In genomic region chr15:67018026-67018425, GRCh38 we compare ENCODE assay signal across 26 cellular contexts. TPM values are rescaled to one million over a fixed set of nuclear protein-coding genes. Genes with fewer than 3 reads are reported as not detected.
DNase-seq lines count a peak whose midpoint lies in the region; FAIRE-seq and TF ChIP-seq lines count a peak whose summit lies in the region.
"Had no signal": no experiment of that assay in that cellular context is flagged by ENCODE, and none has a peak within 500 bp of the region (broad histone marks: within the 10 kb centered on the region; RNA-seq: fewer than 3 reads in every experiment).

No MANE protein-coding gene starts in this region.

- peak overlapping the region; percentile 7 to 83 (median 77); a peak in 21 of 22 replicates for H3K27ac ChIP-seq in BLaER1 treated with 17β-estradiol and CSF1 and Interleukin-3, amounts not matched to agents 10 nM and 100 nM
- 0 out of 2 replicates have a peak overlapping the region, but pooled peaks have one; percentile 17 for H3K27ac ChIP-seq in HL-60 (replicated peaks)
- no peak overlapping the region for H3K27ac ChIP-seq in astrocyte (ENCODE audit: low read depth, low read length)
- H3K27ac ChIP-seq: ascending aorta, coronary artery, right lobe of liver, upper lobe of left lung had no signal

- TF ChIP-seq CTCF in HL-60 (IDR thresholded peaks at IDR 0.05; ENCODE audit: insufficient read depth, low read length) (no peak), astrocyte (IDR thresholded peaks at IDR 0.05; ENCODE audit: insufficient read depth, low read depth, low read length) (no peak), nephron (IDR thresholded peaks at IDR 0.05; ENCODE audit: unreplicated experiment in 3 of 3) (no peak)

- peaks cover 39 to 97% (median 93%) of the 10 kb centered on the region in 10 experiments for H3K4me1 ChIP-seq in BLaER1 treated with 17β-estradiol and CSF1 and Interleukin-3, amounts not matched to agents 10 nM and 100 nM
- H3K4me1 ChIP-seq in astrocyte (ENCODE audit: insufficient read depth, low read length), result peaks cover 10% of the 10 kb centered on the region

- H3K4me2 ChIP-seq in BLaER1 treated with 17β-estradiol and CSF1 and Interleukin-3, amounts not matched to agents 10 nM and 100 nM, result peak overlapping the region; percentile 12 to 91 (median 76); a peak in 21 of 22 replicates
- no peak overlapping the region for H3K4me2 ChIP-seq in astrocyte (ENCODE audit: low read length)

- peak overlapping the region; percentile 2 to 66 (median 57); a peak in 17 of 22 replicates for H3K9ac ChIP-seq in BLaER1 treated with 17β-estradiol and CSF1 and Interleukin-3, amounts not matched to agents 10 nM and 100 nM
- H3K9ac ChIP-seq in astrocyte (ENCODE audit: low read length), result no peak overlapping the region

- FAIRE-seq in astrocyte (lab: Jason Lieb, UNC), result no peak
- FAIRE-seq: GM12892, TTC549 had no signal

- no peaks in the 10 kb centered on the region for H4K20me1 ChIP-seq in BLaER1 treated with 17β-estradiol and CSF1 and Interleukin-3, amounts not matched to agents 10 nM and 100 nM
- no peaks in the 10 kb centered on the region for H4K20me1 ChIP-seq in astrocyte (ENCODE audit: insufficient read depth, low read length)

- no peaks in the 10 kb centered on the region for H3K36me3 Mint-ChIP-seq in astrocyte (ENCODE audit: low read depth, unreplicated experiment)
- H3K36me3 Mint-ChIP-seq in nephron (ENCODE audit: low read depth), result no peaks in the 10 kb centered on the region
- H3K36me3 Mint-ChIP-seq in activated T-cell treated with anti-CD3 and anti-CD28 coated beads, Interleukin-2, amount 50 U/mL, for 24 hours (ENCODE audit: low read depth), result no peaks in the 10 kb centered on the region
- H3K36me3 Mint-ChIP-seq: activated naive CD4-positive, alpha-beta T cell treated with anti-CD3 and anti-CD28 coated beads, Interleukin-2, amount 50 U/mL, for 72 hours had no signal

- H3K4me1 Mint-ChIP-seq in astrocyte (ENCODE audit: low read depth, unreplicated experiment) (peaks cover 9% of the 10 kb centered on the region), nephron (peaks cover 40% of the 10 kb centered on the region)
- H3K4me1 Mint-ChIP-seq in activated T-cell treated with anti-CD3 and anti-CD28 coated beads, Interleukin-2, amount 50 U/mL, for 24 hours (ENCODE audit: low read depth), result peaks cover 9% of the 10 kb centered on the region

- H3K4me3 Mint-ChIP-seq in astrocyte (ENCODE audit: unreplicated experiment) (peak overlapping the region; percentile 7), nephron (peak overlapping the region in 2 of 3 experiments; percentile 31 to 52)
- no peak overlapping the region for H3K4me3 Mint-ChIP-seq in activated T-cell treated with anti-CD3 and anti-CD28 coated beads, Interleukin-2, amount 50 U/mL, for 24 hours
- H3K4me3 Mint-ChIP-seq: activated CD4-positive, alpha-beta memory T cell treated with anti-CD3 and anti-CD28 coated beads, Interleukin-2, amount 10 ng/mL, durations not matched to agents 7 days and 5 days; effector memory CD8-positive, alpha-beta T cell had no signal

- H3K27me3 Mint-ChIP-seq in astrocyte (ENCODE audit: low read depth, unreplicated experiment) (peaks cover 10% of the 10 kb centered on the region), nephron (ENCODE audit: low read depth) (peaks cover 7% of the 10 kb centered on the region)
- no peaks in the 10 kb centered on the region for H3K27me3 Mint-ChIP-seq in activated T-cell treated with anti-CD3 and anti-CD28 coated beads, Interleukin-2, amount 50 U/mL, for 24 hours
- H3K27me3 Mint-ChIP-seq: effector memory CD8-positive, alpha-beta T cell had no signal

- H3K9me3 ChIP-seq in BLaER1 treated with 17β-estradiol and CSF1 and Interleukin-3, amounts not matched to agents 10 nM and 100 nM (replicated peaks in 1 of 11), result no peaks in the 10 kb centered on the region
- H3K9me3 ChIP-seq in astrocyte (ENCODE audit: insufficient read depth, low read depth, low read length), result no peaks in the 10 kb centered on the region
- H3K9me3 ChIP-seq: ascending aorta, right lobe of liver, upper lobe of left lung had no signal

- H3K27me3 ChIP-seq in BLaER1 treated with 17β-estradiol and CSF1 and Interleukin-3, amounts not matched to agents 10 nM and 100 nM, result no peaks in the 10 kb centered on the region
- H3K27me3 ChIP-seq in HL-60 (ENCODE audit: insufficient read depth, poor library complexity, severe bottlenecking) (no peaks in the 10 kb centered on the region), astrocyte (ENCODE audit: insufficient read depth, low read length) (no peaks in the 10 kb centered on the region)
- H3K27me3 ChIP-seq: ascending aorta, right lobe of liver, upper lobe of left lung had no signal

- DNase-seq in HL-60 (ENCODE audit: low read depth in 1 of 2, low spot score in 1 of 2), result no peak
- DNase-seq in astrocyte (ENCODE audit: low read depth), result no peak
- no peak for DNase-seq in activated T-cell treated with anti-CD3 and anti-CD28 coated beads, Interleukin-2, amount 50 U/mL, for 24 hours
- DNase-seq in NCI-H1694 (lab: John Stamatoyannopoulos, UW), result no peak
- DNase-seq in stimulated activated CD4-positive, alpha-beta T cell treated with anti-CD3 and anti-CD28 coated beads, Interleukin-15, amount 100 ng/mL, for 24 hours, result no peak
- no peak for DNase-seq in superior temporal gyrus (ENCODE audit: extremely low spot score)
- DNase-seq: activated CD4-positive, alpha-beta memory T cell treated with anti-CD3 and anti-CD28 coated beads, Interleukin-2, amount 10 ng/mL, durations not matched to agents 7 days and 5 days; DMS53; effector memory CD8-positive, alpha-beta T cell; erythroblast; HCEC 1CT; NCI-H1436 treated with DMSO at 0.1 percent for 48 hours; NCI-H345; nucleus accumbens; right lobe of liver; stimulated activated CD4-positive, alpha-beta T cell treated with anti-CD3 and anti-CD28 coated beads, Interleukin-12 subunit alpha, Interleukin-12 subunit beta, amount 100 ng/mL, for 4 hours; stimulated activated CD4-positive, alpha-beta T cell treated with anti-CD3 and anti-CD28 coated beads, Interleukin-4, amount 100 ng/mL, for 1 hour; upper lobe of left lung had no signal

- H3K9me3 Mint-ChIP-seq in astrocyte (ENCODE audit: unreplicated experiment), result peaks cover 2% of the 10 kb centered on the region
- H3K9me3 Mint-ChIP-seq in nephron, result no peaks in the 10 kb centered on the region
- H3K9me3 Mint-ChIP-seq in activated T-cell treated with anti-CD3 and anti-CD28 coated beads, Interleukin-2, amount 50 U/mL, for 24 hours, result no peaks in the 10 kb centered on the region
- H3K9me3 Mint-ChIP-seq: activated CD4-positive, alpha-beta memory T cell treated with anti-CD3 and anti-CD28 coated beads, Interleukin-2, amount 10 ng/mL, durations not matched to agents 7 days and 5 days; activated naive CD4-positive, alpha-beta T cell treated with anti-CD3 and anti-CD28 coated beads, Interleukin-2, amount 50 U/mL, for 72 hours; effector memory CD8-positive, alpha-beta T cell had no signal

- no peak overlapping the region for H3K27ac Mint-ChIP-seq in astrocyte (ENCODE audit: unreplicated experiment)
- peak overlapping the region; percentile 10 to 77 (median 37) for H3K27ac Mint-ChIP-seq in nephron
- no peak overlapping the region for H3K27ac Mint-ChIP-seq in activated T-cell treated with anti-CD3 and anti-CD28 coated beads, Interleukin-2, amount 50 U/mL, for 24 hours
- H3K27ac Mint-ChIP-seq: activated CD4-positive, alpha-beta memory T cell treated with anti-CD3 and anti-CD28 coated beads, Interleukin-2, amount 10 ng/mL, durations not matched to agents 7 days and 5 days; activated naive CD4-positive, alpha-beta T cell treated with anti-CD3 and anti-CD28 coated beads, Interleukin-2, amount 50 U/mL, for 72 hours; progenitor cell of endocrine pancreas had no signal

- no peaks in the 10 kb centered on the region for H3K36me3 ChIP-seq in BLaER1 treated with 17β-estradiol and CSF1 and Interleukin-3, amounts not matched to agents 10 nM and 100 nM
- H3K36me3 ChIP-seq in astrocyte (ENCODE audit: insufficient read depth, low read length), result no peaks in the 10 kb centered on the region
- H3K36me3 ChIP-seq: ascending aorta, right lobe of liver, upper lobe of left lung had no signal

- no peak overlapping the region for H2AFZ ChIP-seq in astrocyte (ENCODE audit: low read depth, low read length)

- peak overlapping the region in 1 of 10 experiments; percentile 27; a peak in 1 of 20 replicates for H3K4me3 ChIP-seq in BLaER1 treated with 17β-estradiol and CSF1 and Interleukin-3, amounts not matched to agents 10 nM and 100 nM
- H3K4me3 ChIP-seq in HL-60 (replicated peaks; ENCODE audit: insufficient read depth, low read length) (no peak overlapping the region), astrocyte (ENCODE audit: insufficient read depth, low read depth, low read length) (no peak overlapping the region)
- H3K4me3 ChIP-seq: ascending aorta, coronary artery, right lobe of liver, upper lobe of left lung had no signal

- H3K79me2 ChIP-seq in astrocyte (ENCODE audit: insufficient read depth, low read length), result no peaks in the 10 kb centered on the region

RNA-seq across cellular contexts. Expression of gene SMAD3, which starts 47.4 kb away (rescaled TPM):
- 65.6 and 78.0 TPM in 2 replicates for total RNA-seq in astrocyte

Comparison
In these comparisons a context has a peak if more than half of its experiments do, and no peak if none do; other contexts are left out.
1. H3K27ac Mint-ChIP-seq: peak in nephron (3 of 3); none in astrocyte (single experiment) and activated T-cell treated with anti-CD3 and anti-CD28 coated beads, Interleukin-2, amount 50 U/mL, for 24 hours (single experiment).